ENCODE assay signal across 36 cellular contexts in genomic region chr9:111997831-111998230, GRCh38.
"Had no signal": no experiment of that assay in that cellular context is flagged by ENCODE, and none has a peak within 500 bp of the region (broad histone marks: within the 10 kb centered on the region; RNA-seq: fewer than 3 reads in every experiment).

No MANE protein-coding gene starts in this region.

- H3K4me2 ChIP-seq: hepatocyte had no signal

- H3K9me3 Mint-ChIP-seq: activated B cell treated with CpG ODN at 0.5 μM for 24 hours; activated naive CD8-positive, alpha-beta T cell treated with anti-CD3 and anti-CD28 coated beads for 36 hours; activated naive CD8-positive, alpha-beta T cell treated with anti-CD3 and anti-CD28 coated beads, Interleukin-2, amount 50 U/mL, for 24 hours; activated T-cell treated with anti-CD3 and anti-CD28 coated beads, Interleukin-2, amount 50 U/mL, for 72 hours; effector memory CD8-positive, alpha-beta T cell; T-helper 1 cell treated with Interleukin-12 subunit alpha and Interleukin-12 subunit beta and Interleukin-4 antibody, amounts not matched to agents 30 μg/mL and 1 μg/mL, for 36 hours had no signal

- H3K4me3 ChIP-seq: adrenal gland, body of pancreas, esophagus squamous epithelium, gastroesophageal sphincter, heart right ventricle, hepatocyte had no signal

- H3K79me2 ChIP-seq: hepatocyte had no signal

- H3K36me3 ChIP-seq: adrenal gland, esophagus squamous epithelium, gastroesophageal sphincter, heart right ventricle, WERI-Rb-1 had no signal

- FAIRE-seq: colon, endometrium, endothelial cell of umbilical vein had no signal

- H3K27me3 Mint-ChIP-seq: activated B cell treated with CpG ODN at 0.5 μM for 24 hours; activated CD8-positive, alpha-beta T cell treated with anti-CD3 and anti-CD28 coated beads for 36 hours; activated naive CD8-positive, alpha-beta T cell treated with anti-CD3 and anti-CD28 coated beads for 36 hours; activated naive CD8-positive, alpha-beta T cell treated with anti-CD3 and anti-CD28 coated beads, Interleukin-2, amount 50 U/mL, for 24 hours; activated T-cell treated with anti-CD3 and anti-CD28 coated beads, Interleukin-2, amount 50 U/mL, for 24 hours; effector memory CD8-positive, alpha-beta T cell had no signal

- H3K4me3 Mint-ChIP-seq: activated B cell treated with CpG ODN at 0.5 μM for 24 hours; activated CD8-positive, alpha-beta T cell treated with anti-CD3 and anti-CD28 coated beads for 36 hours; activated naive CD4-positive, alpha-beta T cell treated with anti-CD3 and anti-CD28 coated beads, Interleukin-2, amount 10 ng/mL, durations not matched to agents 7 days and 5 days; activated naive CD8-positive, alpha-beta T cell treated with anti-CD3 and anti-CD28 coated beads for 36 hours; activated naive CD8-positive, alpha-beta T cell treated with anti-CD3 and anti-CD28 coated beads, Interleukin-2, amount 50 U/mL, for 24 hours; activated T-cell treated with anti-CD3 and anti-CD28 coated beads, Interleukin-2, amount 50 U/mL, for 24 hours; activated T-cell treated with anti-CD3 and anti-CD28 coated beads, Interleukin-2, amount 50 U/mL, for 72 hours; effector memory CD8-positive, alpha-beta T cell; T-helper 1 cell treated with Interleukin-12 subunit alpha and Interleukin-12 subunit beta and Interleukin-4 antibody, amounts not matched to agents 30 μg/mL and 1 μg/mL, for 36 hours had no signal

- H2AFZ ChIP-seq: hepatocyte had no signal

- ATAC-seq: activated CD4-positive, CD25-positive, alpha-beta regulatory T cell treated with anti-CD3 and anti-CD28 coated beads, Interleukin-2, amount 50 U/mL, for 24 hours; activated CD8-positive, alpha-beta T cell treated with anti-CD3 and anti-CD28 coated beads for 36 hours; activated naive CD8-positive, alpha-beta T cell treated with anti-CD3 and anti-CD28 coated beads, Interleukin-2, amount 50 U/mL, for 24 hours; activated T-cell treated with anti-CD3 and anti-CD28 coated beads, Interleukin-2, amount 50 U/mL, for 72 hours; body of pancreas; effector memory CD8-positive, alpha-beta T cell; gastroesophageal sphincter; heart right ventricle had no signal

- DNase-seq: activated B cell treated with CpG ODN at 0.5 μM for 24 hours; activated CD4-positive, alpha-beta T cell treated with anti-CD3 and anti-CD28 coated beads for 48 hours; activated CD4-positive, alpha-beta T cell treated with anti-CD3 and anti-CD28 coated beads, Interleukin-2, amount 50 U/mL, for 1 hour; activated CD4-positive, alpha-beta T cell treated with anti-CD3 and anti-CD28 coated beads, Interleukin-2, amount 50 U/mL, for 48 hours; activated CD8-positive, alpha-beta memory T cell treated with anti-CD3 and anti-CD28 coated beads, Interleukin-2, amount 50 U/mL, for 48 hours; activated CD8-positive, alpha-beta T cell treated with anti-CD3 and anti-CD28 coated beads for 36 hours; activated gamma-delta T cell; activated naive CD4-positive, alpha-beta T cell; activated naive CD4-positive, alpha-beta T cell treated with anti-CD3 and anti-CD28 coated beads, Interleukin-2, amount 10 ng/mL, durations not matched to agents 7 days and 5 days; activated naive CD8-positive, alpha-beta T cell treated with anti-CD3 and anti-CD28 coated beads for 36 hours; activated naive CD8-positive, alpha-beta T cell treated with anti-CD3 and anti-CD28 coated beads, Interleukin-2, amount 50 U/mL, for 24 hours; activated T-cell treated with anti-CD3 and anti-CD28 coated beads for 4 hours; activated T-cell treated with anti-CD3 and anti-CD28 coated beads, Interleukin-2, amount 50 U/mL, for 24 hours; activated T-cell treated with anti-CD3 and anti-CD28 coated beads, Interleukin-2, amount 50 U/mL, for 72 hours; adrenal gland; amygdala; aorta; body of pancreas; caudate nucleus; cortex of kidney; dermis blood vessel endothelial cell; effector CD4-positive, alpha-beta T cell; effector memory CD8-positive, alpha-beta T cell; esophagus squamous epithelium; foreskin melanocyte; heart right ventricle; T-helper 9 cell; WERI-Rb-1 had no signal

- H3K27me3 ChIP-seq: adrenal gland, body of pancreas, esophagus squamous epithelium, gastroesophageal sphincter, heart right ventricle, hepatocyte had no signal

- H3K9me3 ChIP-seq: adrenal gland, body of pancreas, esophagus squamous epithelium, gastroesophageal sphincter, heart right ventricle had no signal

- H3K27ac ChIP-seq: adrenal gland, body of pancreas, epithelial cell of prostate, esophagus squamous epithelium, gastroesophageal sphincter, heart right ventricle, hepatocyte, WERI-Rb-1 had no signal

- H3K36me3 Mint-ChIP-seq: activated naive CD8-positive, alpha-beta T cell treated with anti-CD3 and anti-CD28 coated beads for 36 hours had no signal

- H3K27ac Mint-ChIP-seq: activated CD8-positive, alpha-beta T cell treated with anti-CD3 and anti-CD28 coated beads for 36 hours; activated naive CD4-positive, alpha-beta T cell treated with anti-CD3 and anti-CD28 coated beads, Interleukin-2, amount 10 ng/mL, durations not matched to agents 7 days and 5 days; activated naive CD8-positive, alpha-beta T cell treated with anti-CD3 and anti-CD28 coated beads for 36 hours; activated naive CD8-positive, alpha-beta T cell treated with anti-CD3 and anti-CD28 coated beads, Interleukin-2, amount 50 U/mL, for 24 hours; activated T-cell treated with anti-CD3 and anti-CD28 coated beads, Interleukin-2, amount 50 U/mL, for 24 hours; activated T-cell treated with anti-CD3 and anti-CD28 coated beads, Interleukin-2, amount 50 U/mL, for 72 hours; effector memory CD8-positive, alpha-beta T cell; T-helper 1 cell treated with Interleukin-12 subunit alpha and Interleukin-12 subunit beta and Interleukin-4 antibody, amounts not matched to agents 30 μg/mL and 1 μg/mL, for 36 hours had no signal
